ENCODE assay signal across 8 cellular contexts in the genomic region with DNA sequence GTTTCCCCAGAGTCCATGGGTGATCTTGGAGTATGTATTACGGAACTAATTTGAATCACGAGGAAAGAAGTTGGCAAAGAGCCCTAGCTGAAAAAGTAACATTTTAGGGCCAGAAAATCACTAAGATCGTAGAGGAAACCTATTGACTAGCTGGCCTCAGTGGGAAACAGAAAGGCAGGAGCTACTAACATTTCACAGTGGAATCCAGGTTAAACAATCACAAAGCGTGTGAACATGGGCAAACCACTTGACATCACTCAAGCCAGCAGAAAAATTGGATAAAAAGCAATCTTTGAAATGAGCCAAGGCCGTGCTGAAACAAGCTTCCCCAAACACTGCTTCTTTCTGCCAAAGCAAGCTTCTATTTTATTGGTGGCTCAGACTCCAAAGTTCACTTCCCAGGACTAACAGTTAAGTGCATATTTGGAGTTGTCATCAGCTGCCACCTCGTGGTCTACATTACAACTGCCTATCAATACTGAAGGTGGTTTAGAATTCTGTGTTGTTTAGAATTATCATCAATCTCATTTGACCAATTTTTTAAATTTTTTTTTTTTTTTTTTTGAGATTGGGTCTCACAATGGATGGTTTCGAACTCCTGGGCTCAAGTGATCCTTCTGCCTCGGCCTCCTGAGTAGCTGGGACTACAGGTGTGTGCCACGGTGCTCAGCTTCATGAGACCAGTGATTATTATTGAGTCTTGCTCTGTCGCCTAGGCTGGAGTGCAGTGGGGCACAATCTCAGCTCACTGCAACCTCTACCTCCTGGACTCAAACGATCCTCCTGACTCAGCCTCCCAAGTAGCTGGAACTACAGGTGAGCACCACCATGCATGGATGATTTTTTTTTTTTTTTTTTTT. TPM values are rescaled to one million over a fixed set of nuclear protein-coding genes. Genes with fewer than 3 reads are reported as not detected.
DNase-seq lines count a peak whose midpoint lies in the region; ATAC-seq, FAIRE-seq and TF ChIP-seq lines count a peak whose summit lies in the region.

No MANE protein-coding gene starts in this region.

- TF ChIP-seq CTCF in Loucy (conservative IDR thresholded peaks at IDR 0.05; ENCODE audit: low read length), result peak; percentile 59
- peak; percentile 82 for TF ChIP-seq CTCF in kidney (IDR thresholded peaks at IDR 0.05; ENCODE audit: borderline replicate concordance, extremely low read depth, insufficient read depth)

- H3K27me3 ChIP-seq in Loucy (ENCODE audit: insufficient read depth, low read length, poor library complexity, severe bottlenecking), result no peaks in the 10 kb centered on the region

- peaks cover 23% of the 10 kb centered on the region for H4K20me1 ChIP-seq in Loucy (ENCODE audit: insufficient read depth, low read length, poor library complexity, severe bottlenecking)

- DNase-seq in EH (ENCODE audit: low read depth) (peak; percentile 73), T follicular helper cell (ENCODE audit: low read depth) (peak; percentile 21), cerebellar cortex (ENCODE audit: low spot score) (peak; percentile 87), kidney (no peak), NCI-H187 (lab: John Stamatoyannopoulos, UW) (no peak)
- no peak for DNase-seq in stimulated activated naive CD8-positive, alpha-beta T cell treated with anti-CD3 and anti-CD28 coated beads, Interleukin-15, Interleukin-2, amounts not matched to agents 100 U/mL and 50 U/mL, for 24 hours

- H3F3A ChIP-seq in Loucy (ENCODE audit: low read depth), result no peaks in the 10 kb centered on the region

- peaks cover 8% of the 10 kb centered on the region; the same call in 1 of the 2 replicates for H3K79me2 ChIP-seq in Loucy (ENCODE audit: insufficient read depth, low read length)

- intact Hi-C loops in kidney (cut with DNase I), result loop anchor here (10.0 kb wide), 1 partner anchor 170 kb away; a partner anchor contains a TSS

- no peak overlapping the region for H3K9ac ChIP-seq in Loucy (ENCODE audit: low read depth, low read length, poor library complexity, severe bottlenecking)
- H3K9ac ChIP-seq in kidney (ENCODE audit: low read length in 2 of 2), result peak overlapping the region in 1 of 2 donors; percentile 54

- peak overlapping the region; percentile 68 to 73 for H3K27ac ChIP-seq in kidney (ENCODE audit: low read depth in 2 of 2, low read length in 2 of 2)

- H3K4me1 ChIP-seq in Loucy (ENCODE audit: insufficient read depth, low read length, poor library complexity, severe bottlenecking) (no peaks in the 10 kb centered on the region), kidney (ENCODE audit: control insufficient read depth in 1 of 2, insufficient read depth in 1 of 2, low read depth in 1 of 2, low read length in 2 of 2) (peaks cover 5% of the 10 kb centered on the region in 2 donors)

- peak; percentile 36 for ATAC-seq in stimulated activated naive CD8-positive, alpha-beta T cell treated with anti-CD3 and anti-CD28 coated beads, Interleukin-15, Interleukin-2, amounts not matched to agents 100 U/mL and 50 U/mL, for 24 hours
- no peak for ATAC-seq in GM18519 (IDR thresholded peaks at IDR 0.05; ENCODE audit: low FRiP score, unreplicated experiment)

- no peak overlapping the region for H2AFZ ChIP-seq in Loucy (ENCODE audit: low read length)

- no peaks in the 10 kb centered on the region for H3K9me2 ChIP-seq in Loucy (replicated peaks; ENCODE audit: low read depth, low read length)

- no peak overlapping the region for H3K4me3 ChIP-seq in Loucy (ENCODE audit: low read length, poor library complexity, severe bottlenecking)
- H3K4me3 ChIP-seq in kidney (ENCODE audit: low read length in 2 of 2), result no peak overlapping the region

- peak; percentile 94 for FAIRE-seq in kidney (lab: Jason Lieb, UNC)

- H3K9me3 ChIP-seq in Loucy (ENCODE audit: insufficient read depth, low read depth, low read length) (no peaks in the 10 kb centered on the region), kidney (ENCODE audit: control insufficient read depth in 1 of 2, low read length in 2 of 2) (no peaks in the 10 kb centered on the region)

- no peak overlapping the region for H3K4me2 ChIP-seq in Loucy (ENCODE audit: low read depth, low read length, poor library complexity, severe bottlenecking)

- H3K36me3 ChIP-seq in Loucy (ENCODE audit: insufficient read depth, low read length) (peaks cover 49% of the 10 kb centered on the region), kidney (ENCODE audit: control insufficient read depth in 1 of 2, insufficient read depth in 2 of 2, low read length in 2 of 2) (peaks cover 20 to 26% of the 10 kb centered on the region in 2 donors)

RNA-seq across cellular contexts. Expression of a gene that starts 10.6 kb away (rescaled TPM):
- total RNA-seq in kidney, result 1,138 TPM
- polyA plus RNA-seq in kidney (ENCODE audit: insufficient read depth, low read depth, low replicate concordance), result 2,105 TPM

RNA-seq across cellular contexts. Expression of a gene that starts 22.8 kb away (rescaled TPM):
- total RNA-seq in kidney, result 53.8 TPM
- 17.7 TPM for polyA plus RNA-seq in kidney (ENCODE audit: insufficient read depth, low read depth, low replicate concordance)

RNA-seq across cellular contexts. Expression of a gene that starts 50.6 kb away (rescaled TPM):
- 1.7 TPM for total RNA-seq in kidney
- 4.1 TPM for polyA plus RNA-seq in kidney (ENCODE audit: insufficient read depth, low read depth, low replicate concordance)

Comparison
In these comparisons a context has a peak if more than half of its experiments do, and no peak if none do; other contexts are left out.
1. DNase-seq: peak in EH (single experiment), T follicular helper cell (single experiment) and cerebellar cortex (single experiment); none in kidney (single experiment), stimulated activated naive CD8-positive, alpha-beta T cell treated with anti-CD3 and anti-CD28 coated beads, Interleukin-15, Interleukin-2, amounts not matched to agents 100 U/mL and 50 U/mL, for 24 hours (single experiment) and NCI-H187 (0 of 2).